In the genomic region with DNA sequence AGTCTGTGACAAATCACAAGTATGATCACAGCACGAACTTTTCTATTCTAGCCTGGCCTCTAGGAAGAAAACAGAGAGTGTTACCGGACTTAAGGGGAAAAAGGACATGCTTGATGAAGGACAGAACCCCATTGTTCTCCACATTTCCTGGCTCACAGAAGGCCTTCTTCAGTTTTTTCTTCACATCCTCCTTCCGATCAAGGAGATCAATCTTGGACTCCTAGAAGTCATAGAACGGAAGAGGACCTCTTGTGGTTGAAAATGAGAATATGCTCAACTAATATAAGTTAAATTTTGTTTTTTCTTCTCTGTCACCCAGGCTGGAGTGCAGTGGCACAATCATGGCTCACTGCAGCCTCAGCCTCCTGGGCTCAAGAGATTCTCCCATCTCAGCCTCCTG, we compare ENCODE assay signal across 8 cellular contexts. TPM values are rescaled to one million over a fixed set of nuclear protein-coding genes. Genes with fewer than 3 reads are reported as not detected.
DNase-seq lines count a peak whose midpoint lies in the region; ATAC-seq, FAIRE-seq and TF ChIP-seq lines count a peak whose summit lies in the region.

No MANE protein-coding gene starts in this region.

- DNase-seq in AG09309 (ENCODE audit: low read depth): no peak
- DNase-seq in H7: peak; percentile 33
- DNase-seq in astrocyte of the hippocampus (ENCODE audit: low read depth, low spot score): peak; percentile 36
- DNase-seq in HTR-8/SVneo (ENCODE audit: insufficient read length, low spot score): no peak
- no peak for DNase-seq in DMS53 (lab: John Stamatoyannopoulos, UW)
- DNase-seq in suprapubic skin (ENCODE audit: low spot score in 2 of 2): no peak

- no peak for ATAC-seq in GM18868 (IDR thresholded peaks at IDR 0.05; ENCODE audit: unreplicated experiment)

- TF ChIP-seq RAD21 in liver (IDR thresholded peaks at IDR 0.05): peak; percentile 34 to 47

- no peak for TF ChIP-seq EP300 in suprapubic skin (IDR thresholded peaks at IDR 0.05)

- H3K27ac ChIP-seq in liver (ENCODE audit: low read depth in 1 of 2, low read length in 2 of 2) (no peak overlapping the region), suprapubic skin (no peak overlapping the region)

- H3K9me3 ChIP-seq in liver (ENCODE audit: control insufficient read depth in 4 of 4, low read length in 3 of 4): no peaks in the 10 kb centered on the region
- H3K9me3 ChIP-seq in suprapubic skin: no peaks in the 10 kb centered on the region

- H3K9ac ChIP-seq in liver (ENCODE audit: low read depth in 1 of 2, low read length in 2 of 2): no peak overlapping the region

- H3K4me3 ChIP-seq in AG09309 (ENCODE audit: control insufficient read depth, low read depth, low read length) (no peak overlapping the region), H7 (ENCODE audit: insufficient read depth, low read depth, low read length) (no peak overlapping the region), liver (ENCODE audit: low read depth in 1 of 3, low read length in 3 of 3) (no peak overlapping the region), suprapubic skin (no peak overlapping the region)

- peak; percentile 11 for TF ChIP-seq CTCF in AG09309 (IDR thresholded peaks at IDR 0.05; ENCODE audit: control insufficient read depth, insufficient read depth, low read depth, low read length, missing control alignments)
- TF ChIP-seq CTCF in liver (IDR thresholded peaks at IDR 0.05; ENCODE audit: low read depth, low read length, missing input control): peak; percentile 17
- TF ChIP-seq CTCF in suprapubic skin (IDR thresholded peaks at IDR 0.05): peak in 1 of 2 donors; percentile 16

- 80% methylated on average over 4 of the region's 4 CpGs for WGBS in liver
- WGBS in suprapubic skin: 44% methylated on average over 4 of the region's 4 CpGs

- H3K27me3 ChIP-seq in H7 (ENCODE audit: control insufficient read depth, insufficient read depth, low read length): no peaks in the 10 kb centered on the region
- H3K27me3 ChIP-seq in liver (ENCODE audit: control insufficient read depth in 4 of 4, insufficient read depth in 4 of 4, low read length in 3 of 4): no peaks in the 10 kb centered on the region
- no peaks in the 10 kb centered on the region for H3K27me3 ChIP-seq in suprapubic skin

- no peaks in the 10 kb centered on the region for H3K4me1 ChIP-seq in liver (ENCODE audit: control insufficient read depth in 4 of 4, insufficient read depth in 4 of 4, low read length in 3 of 4)
- H3K4me1 ChIP-seq in suprapubic skin: peaks cover 19% of the 10 kb centered on the region

- FAIRE-seq in HTR-8/SVneo (lab: Jason Lieb, UNC): no peak

- no peak for TF ChIP-seq POLR2A in suprapubic skin (IDR thresholded peaks at IDR 0.05)

- H3K36me3 ChIP-seq in H7 (replicated peaks; ENCODE audit: control insufficient read depth, insufficient read depth, low read length): peaks cover 44% of the 10 kb centered on the region
- H3K36me3 ChIP-seq in liver (ENCODE audit: control insufficient read depth in 4 of 4, insufficient read depth in 3 of 4, low read depth in 1 of 4, low read length in 3 of 4): peaks cover 16 to 62% (median 41%) of the 10 kb centered on the region in 4 donors
- H3K36me3 ChIP-seq in suprapubic skin: peaks cover 69% of the 10 kb centered on the region

TF ChIP-seq in liver, 16 proteins besides CTCF, POLR2A, EP300 and RAD21:
- TF ChIP-seq YY1 (IDR thresholded peaks at IDR 0.05) (no peak), NR2F2 (IDR thresholded peaks at IDR 0.05) (no peak), JUND (IDR thresholded peaks at IDR 0.05) (no peak), GABPA (IDR thresholded peaks at IDR 0.05 in 1 of 2, conservative IDR thresholded peaks at IDR 0.05 in 1 of 2) (no peak), HNF4G (IDR thresholded peaks at IDR 0.05) (no peak), FOXA2 (IDR thresholded peaks at IDR 0.05) (no peak), TAF1 (conservative IDR thresholded peaks at IDR 0.05) (no peak), FOXA1 (IDR thresholded peaks at IDR 0.05) (no peak)
- TF ChIP-seq, protein P1, sequence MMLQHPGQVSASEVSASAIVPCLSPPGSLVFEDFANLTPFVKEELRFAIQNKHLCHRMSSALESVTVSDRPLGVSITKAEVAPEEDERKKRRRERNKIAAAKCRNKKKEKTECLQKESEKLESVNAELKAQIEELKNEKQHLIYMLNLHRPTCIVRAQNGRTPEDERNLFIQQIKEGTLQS (IDR thresholded peaks at IDR 0.05): no peak
TF ChIP-seq in liver: peak in this region for 0.

RNA-seq across cellular contexts. Expression of gene YARS1, which starts 30.3 kb away (rescaled TPM):
- total RNA-seq in H7 (2014; rRNA removed; shearing (Covaris generic)): 239 and 260 TPM in 2 replicates
- total RNA-seq in liver: 10 to 100 TPM; 31.6 to 94.0 TPM
- 10 to 100 TPM; 39.3 to 65.8 TPM for polyA plus RNA-seq in liver
- 10 to 100 TPM; 47.1 to 68.1 (median 50.7) TPM for total RNA-seq in suprapubic skin

RNA-seq across cellular contexts. Expression of gene S100PBP, which starts 30.6 kb away (rescaled TPM):
- total RNA-seq in H7 (2014; rRNA removed; shearing (Covaris generic)): 83.0 and 83.4 TPM in 2 replicates
- total RNA-seq in liver (10 to 100 TPM; 15.8 to 24.8 TPM), suprapubic skin (10 to 100 TPM in 2 of 4 donors, 1 to 10 TPM in 2; 8.8 to 39.7 (median 18.1) TPM)
- polyA plus RNA-seq in liver: 1 to 10 TPM; 1.9 to 6.4 TPM

Comparison
In these comparisons a context has a peak if more than half of its experiments do, and no peak if none do; other contexts are left out.
1. DNase-seq: peak in H7 (single experiment) and astrocyte of the hippocampus (single experiment); none in AG09309 (single experiment), HTR-8/SVneo (single experiment), DMS53 (single experiment) and suprapubic skin (0 of 2).